ENCODE assay signal across 6 cellular contexts in the genomic region with DNA sequence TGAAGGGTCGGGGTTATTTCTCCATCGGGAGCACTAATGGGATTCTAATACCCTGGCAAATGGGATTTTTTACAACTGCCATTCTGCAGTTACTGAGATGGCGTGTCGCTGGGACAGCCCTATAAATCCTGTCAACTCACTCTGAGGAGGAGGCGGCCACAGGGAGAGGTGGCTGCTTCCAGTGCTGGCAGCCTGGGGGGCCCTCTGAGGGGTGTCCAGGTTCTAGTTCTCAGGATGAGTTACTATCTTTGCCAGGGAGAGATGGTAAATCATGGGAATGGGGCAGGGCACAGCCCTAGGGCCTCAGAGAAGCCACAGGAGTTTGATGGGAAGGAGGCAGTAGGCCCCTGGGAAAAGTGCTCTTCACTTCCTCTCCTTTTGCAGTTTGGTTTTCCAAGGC.
"Had no signal": no experiment of that assay in that cellular context is flagged by ENCODE, and none has a peak within 500 bp of the region (broad histone marks: within the 10 kb centered on the region; RNA-seq: fewer than 3 reads in every experiment).

No MANE protein-coding gene starts in this region.

- H3K9me3 Mint-ChIP-seq: H9 had no signal

- ATAC-seq: K562 had no signal

- H3K4me3 Mint-ChIP-seq: H9 had no signal

- H3K4me3 ChIP-seq: GM23248, K562 had no signal

- H2AFZ ChIP-seq: GM23248 had no signal

- DNase-seq: GM23248, H9, HCEC 1CT, IMR-90, KG1 had no signal

- H3K27ac Mint-ChIP-seq: H9 had no signal

- H3K9ac ChIP-seq: GM23248 had no signal

- H3K27ac ChIP-seq: GM23248 had no signal
